16 cellular contexts compared by ENCODE assay signal in genomic region chr12:15829949-15830348, GRCh38. TPM values are rescaled to one million over a fixed set of nuclear protein-coding genes. Genes with fewer than 3 reads are reported as not detected.
DNase-seq lines count a peak whose midpoint lies in the region; ATAC-seq, FAIRE-seq and TF ChIP-seq lines count a peak whose summit lies in the region.
"Had no signal": no experiment of that assay in that cellular context is flagged by ENCODE, and none has a peak within 500 bp of the region (broad histone marks: within the 10 kb centered on the region; RNA-seq: fewer than 3 reads in every experiment).

No MANE protein-coding gene starts in this region.

- DNase-seq in HCT116 (ENCODE audit: low read depth, low spot score) (no peak), astrocyte of the hippocampus (ENCODE audit: low read depth, low spot score) (peak; percentile 6), heart right ventricle (peak in 1 of 2 donors; percentile 21), thoracic aorta (ENCODE audit: low spot score) (no peak), NCI-H1092 treated with DMSO at 0.1 percent for 48 hours (lab: John Stamatoyannopoulos, UW) (no peak), GM12892 (ENCODE audit: insufficient read length) (no peak), putamen (ENCODE audit: low spot score) (no peak)
- DNase-seq: activated CD4-positive, alpha-beta T cell treated with anti-CD3 and anti-CD28 coated beads, Interleukin-2, amount 50 U/mL, for 1 hour; CD4-positive, alpha-beta T cell; GDM1; mucosa of descending colon; NCI-H345; PC-9; stimulated activated naive CD8-positive, alpha-beta T cell treated with anti-CD3 and anti-CD28 coated beads, Interleukin-15, amount 100 ng/mL, for 72 hours had no signal

- no peaks in the 10 kb centered on the region for H4K20me1 ChIP-seq in HCT116 (ENCODE audit: insufficient read depth)

- 0 out of 2 replicates have a peak overlapping the region, but pooled peaks have one; percentile 3 for H3K4me2 ChIP-seq in HCT116 (ENCODE audit: low read length)
- H3K4me2 ChIP-seq: PC-9 had no signal

- H3K36me3 ChIP-seq in HCT116 (ENCODE audit: control insufficient read depth in 1 of 2, insufficient read depth in 2 of 2, low read length in 2 of 2), result no peaks in the 10 kb centered on the region
- H3K36me3 ChIP-seq in heart right ventricle, result no peaks in the 10 kb centered on the region
- no peaks in the 10 kb centered on the region for H3K36me3 ChIP-seq in thoracic aorta
- H3K36me3 ChIP-seq: prostate gland had no signal

- no peak overlapping the region for H3K4me3 ChIP-seq in HCT116 (replicated peaks in 1 of 2; ENCODE audit: low read depth in 1 of 2, low read length in 2 of 2)
- no peak overlapping the region for H3K4me3 ChIP-seq in heart right ventricle
- H3K4me3 ChIP-seq in thoracic aorta, result peak overlapping the region; percentile 4
- H3K4me3 ChIP-seq: mucosa of descending colon, PC-9, prostate gland had no signal

- no peak for ATAC-seq in HCT116
- ATAC-seq in heart right ventricle, result peak in 4 of 8 donors; percentile 42 to 75 (median 66)
- ATAC-seq in thoracic aorta (ENCODE audit: insufficient number of reproducible peaks, low FRiP score, low read depth), result no peak
- ATAC-seq: activated T-helper 17 cell treated with anti-CD3 and anti-CD28 coated beads, Interleukin-2, amount 50 U/mL, for 72 hours; mucosa of descending colon; stimulated activated naive CD8-positive, alpha-beta T cell treated with anti-CD3 and anti-CD28 coated beads, Interleukin-15, amount 100 ng/mL, for 72 hours had no signal

- 59 to 64% methylated on average over 3 of the region's 3 CpGs for WGBS in heart right ventricle, 2 donors

- no peaks in the 10 kb centered on the region for H3K9me2 ChIP-seq in HCT116 (ENCODE audit: insufficient read depth)

- no peaks in the 10 kb centered on the region for H3K79me2 ChIP-seq in HCT116 (ENCODE audit: insufficient read depth, low read length)

- H3K27me3 ChIP-seq in HCT116 (ENCODE audit: insufficient read depth, low read length) (no peaks in the 10 kb centered on the region), heart right ventricle (no peaks in the 10 kb centered on the region), thoracic aorta (replicated peaks; ENCODE audit: insufficient read depth) (no peaks in the 10 kb centered on the region)

- POLR2A ChIA-PET in HCT116 (lab: Charles Lee), result no interaction called here

- H2AFZ ChIP-seq in HCT116 (ENCODE audit: low read depth, low read length, poor library complexity, severe bottlenecking), result no peak overlapping the region
- H2AFZ ChIP-seq: PC-9 had no signal

- RAD21 ChIA-PET in HCT116 (lab: Charles Lee; ENCODE audit: low non-redundant PET in 1 of 2, low total read pairs in 2 of 2, uncharacterized antibody in 2 of 2, unreplicated experiment in 2 of 2), result no interaction called here

- no TSS peak for BruUV-seq in HCT116 (replicated peaks; lab: Mats Ljungman, UMichigan)

- TF ChIP-seq POLR2A in HCT116 (IDR thresholded peaks at IDR 0.05; ENCODE audit: borderline replicate concordance, extremely low read depth, insufficient read depth, insufficient read length) (no peak), GM12892 (IDR thresholded peaks at IDR 0.05; ENCODE audit: low read depth, low read length) (no peak)

- H3K27ac ChIP-seq in HCT116 (ENCODE audit: low read depth, low read length) (no peak overlapping the region), heart right ventricle (peak overlapping the region in 7 of 10 donors; percentile 20 to 70 (median 52)), thoracic aorta (peak overlapping the region; percentile 70 to 77)
- H3K27ac ChIP-seq: PC-9, prostate gland had no signal

- FAIRE-seq in GM12892 (lab: Jason Lieb, UNC), result no peak

- CTCF ChIA-PET in HCT116 (lab: Charles Lee), result no interaction called here

- no peak for TF ChIP-seq CTCF in HCT116 (IDR thresholded peaks at IDR 0.05 in 2 of 3, conservative IDR thresholded peaks at IDR 0.05 in 1 of 3; ENCODE audit: borderline replicate concordance in 1 of 3, insufficient read depth in 1 of 3, low read depth in 2 of 3, low read length in 2 of 3)
- no peak for TF ChIP-seq CTCF in heart right ventricle (IDR thresholded peaks at IDR 0.05)
- TF ChIP-seq CTCF in thoracic aorta (IDR thresholded peaks at IDR 0.05), result no peak

- H3K4me1 ChIP-seq in HCT116 (ENCODE audit: control insufficient read depth in 1 of 2, insufficient read depth in 2 of 2, low read length in 2 of 2), result peaks cover 0 to 6% of the 10 kb centered on the region in 2 experiments; a peak in 1 of 4 replicates
- H3K4me1 ChIP-seq in heart right ventricle, result peaks cover 0 to 13% (median 0%) of the 10 kb centered on the region in 9 donors
- H3K4me1 ChIP-seq in thoracic aorta (ENCODE audit: control insufficient read depth in 1 of 2, low read depth in 2 of 2), result peaks cover 7 to 18% of the 10 kb centered on the region in 2 donors
- H3K4me1 ChIP-seq: prostate gland had no signal

- H3K9me3 ChIP-seq in HCT116 (ENCODE audit: control insufficient read depth in 1 of 2, insufficient read depth in 1 of 2, low read depth in 1 of 2, low read length in 2 of 2) (no peaks in the 10 kb centered on the region), heart right ventricle (no peaks in the 10 kb centered on the region), thoracic aorta (no peaks in the 10 kb centered on the region)
- H3K9me3 ChIP-seq: mucosa of descending colon, prostate gland had no signal

- H3K9ac ChIP-seq in HCT116 (ENCODE audit: low read length), result no peak overlapping the region

- TF ChIP-seq RAD21 in HCT116 (IDR thresholded peaks at IDR 0.05; ENCODE audit: low read depth), result no peak

- intact Hi-C loops in HCT116 (cut with micrococcal nuclease) (no loop called here), heart right ventricle (cut with DNase I) (no loop called here)

TF ChIP-seq in HCT116, 20 proteins besides CTCF, POLR2A, EP300 and RAD21:
- no peak for TF ChIP-seq ZBTB33 (IDR thresholded peaks at IDR 0.05; ENCODE audit: extremely low read depth, insufficient replicate concordance, low read length)
- TF ChIP-seq ZFX (IDR thresholded peaks at IDR 0.05), result no peak
- no peak for TF ChIP-seq ELF1 (IDR thresholded peaks at IDR 0.05; ENCODE audit: borderline replicate concordance, low read depth)
- no peak for TF ChIP-seq ATF3 (IDR thresholded peaks at IDR 0.05)
- TF ChIP-seq SIN3A (IDR thresholded peaks at IDR 0.05; ENCODE audit: low read depth), result no peak
- TF ChIP-seq EZH2phosphoT487 (IDR thresholded peaks at IDR 0.05; ENCODE audit: borderline replicate concordance), result no peak
- TF ChIP-seq JUND (IDR thresholded peaks at IDR 0.05), result no peak
- no peak for TF ChIP-seq YY1 (IDR thresholded peaks at IDR 0.05; ENCODE audit: extremely low read depth, insufficient replicate concordance, low read depth, low read length)
- TF ChIP-seq TCF7L2 (IDR thresholded peaks at IDR 0.05; ENCODE audit: borderline replicate concordance, extremely low read depth, insufficient read depth, insufficient read length), result no peak
- no peak for TF ChIP-seq FOSL1 (IDR thresholded peaks at IDR 0.05; ENCODE audit: low read depth)
- no peak for TF ChIP-seq SRF (IDR thresholded peaks at IDR 0.05; ENCODE audit: low read depth)
- TF ChIP-seq POLR2AphosphoS5 (IDR thresholded peaks at IDR 0.05; ENCODE audit: low read depth, low read length), result no peak
- no peak for TF ChIP-seq CEBPB (IDR thresholded peaks at IDR 0.05; ENCODE audit: low read depth)

RNA-seq across cellular contexts. Expression of gene EPS8, which starts 40.8 kb away (rescaled TPM):
- 49.9 TPM for total RNA-seq in HCT116 (2021; ENCODE audit: unreplicated experiment)
- polyA plus RNA-seq in HCT116 (2012), result 49.7 and 61.6 TPM in 2 replicates
- total RNA-seq in heart right ventricle, result 10 to 100 TPM in 7 of 10 donors, 1 to 10 TPM in 3; 7.7 to 38.6 (median 14.0) TPM
- polyA plus RNA-seq in heart right ventricle, result 10 to 100 TPM; 16.3 to 34.5 TPM
- 100 to 1,000 TPM; 139 to 188 TPM for total RNA-seq in thoracic aorta
- 2.4 TPM for polyA plus RNA-seq in GM12892 (2012; ENCODE audit: missing spikeins)

RNA-seq across cellular contexts. Expression of gene STRAP, which starts 52.2 kb away (rescaled TPM):
- total RNA-seq in HCT116 (2021; ENCODE audit: unreplicated experiment) (156 TPM), heart right ventricle (100 to 1,000 TPM; 108 to 161 (median 116) TPM), thoracic aorta (10 to 100 TPM; 55.1 to 55.5 TPM)
- 80.4 and 81.4 TPM in 2 replicates for polyA plus RNA-seq in HCT116 (2012)
- polyA plus RNA-seq in heart right ventricle, result 100 to 1,000 TPM; 104 to 149 TPM
- polyA plus RNA-seq in GM12892 (2012; ENCODE audit: missing spikeins), result 119 TPM
